Comparison of ENCODE assay signal across 33 cellular contexts in genomic region chr2:27537287-27537686, GRCh38. TPM values are rescaled to one million over a fixed set of nuclear protein-coding genes. Genes with fewer than 3 reads are reported as not detected.
"Had no signal": no experiment of that assay in that cellular context is flagged by ENCODE, and none has a peak within 500 bp of the region (broad histone marks: within the 10 kb centered on the region; RNA-seq: fewer than 3 reads in every experiment).

No MANE protein-coding gene starts in this region.

- H3K36me3 ChIP-seq: ascending aorta, breast epithelium, SJCRH30 had no signal

- H3K27ac ChIP-seq: ascending aorta, body of pancreas, breast epithelium, SJCRH30, SK-N-MC had no signal

- H3K4me1 ChIP-seq: ascending aorta, body of pancreas, breast epithelium, SJCRH30 had no signal

- H3K27me3 ChIP-seq: ascending aorta, body of pancreas, breast epithelium had no signal

- H3K27me3 Mint-ChIP-seq: activated naive CD4-positive, alpha-beta T cell treated with anti-CD3 and anti-CD28 coated beads, Interleukin-2, amount 50 U/mL, for 24 hours; activated T-cell treated with anti-CD3 and anti-CD28 coated beads, Interleukin-2, amount 50 U/mL, for 24 hours had no signal

- H3K4me3 ChIP-seq: ascending aorta, body of pancreas, breast epithelium, SJCRH30, SK-N-MC had no signal

- H3K36me3 Mint-ChIP-seq: activated naive CD4-positive, alpha-beta T cell treated with anti-CD3 and anti-CD28 coated beads, Interleukin-2, amount 50 U/mL, for 24 hours; activated naive CD8-positive, alpha-beta T cell treated with anti-CD3 and anti-CD28 coated beads, Interleukin-2, amount 10 ng/mL, durations not matched to agents 7 days and 5 days; WTC11 had no signal

- FAIRE-seq: TTC549 had no signal

- H3K9me3 Mint-ChIP-seq: activated CD4-positive, alpha-beta T cell treated with anti-CD3 and anti-CD28 coated beads, Interleukin-2, amount 10 ng/mL, durations not matched to agents 7 days and 5 days; activated naive CD4-positive, alpha-beta T cell treated with anti-CD3 and anti-CD28 coated beads, Interleukin-2, amount 50 U/mL, for 24 hours; activated naive CD8-positive, alpha-beta T cell treated with anti-CD3 and anti-CD28 coated beads, Interleukin-2, amount 10 ng/mL, durations not matched to agents 7 days and 5 days; activated T-cell treated with anti-CD3 and anti-CD28 coated beads, Interleukin-2, amount 50 U/mL, for 24 hours; activated T-helper 2 cell treated with anti-CD3 and anti-CD28 coated beads, Interferon-gamma antibody, Interleukin-2, Interleukin-4, amounts not matched to agents 10 μg/mL and 5 μg/mL and 100 μg/mL, durations not matched to agents 14 hours and 24 hours and 36 hours had no signal

- H3K4me3 Mint-ChIP-seq: activated CD4-positive, alpha-beta T cell treated with anti-CD3 and anti-CD28 coated beads for 36 hours; activated CD4-positive, alpha-beta T cell treated with anti-CD3 and anti-CD28 coated beads, Interleukin-2, amount 10 ng/mL, durations not matched to agents 7 days and 5 days; activated CD8-positive, alpha-beta T cell treated with anti-CD3 and anti-CD28 coated beads, Interleukin-2, amount 10 ng/mL, durations not matched to agents 7 days and 5 days; activated naive CD4-positive, alpha-beta T cell treated with anti-CD3 and anti-CD28 coated beads, Interleukin-2, amount 50 U/mL, for 24 hours; activated naive CD8-positive, alpha-beta T cell treated with anti-CD3 and anti-CD28 coated beads, Interleukin-2, amount 10 ng/mL, durations not matched to agents 7 days and 5 days; activated T-cell treated with anti-CD3 and anti-CD28 coated beads, Interleukin-2, amount 50 U/mL, for 24 hours; WTC11 had no signal

- H3K4me1 Mint-ChIP-seq: activated CD4-positive, alpha-beta T cell treated with anti-CD3 and anti-CD28 coated beads for 36 hours; activated CD4-positive, alpha-beta T cell treated with anti-CD3 and anti-CD28 coated beads, Interleukin-2, amount 10 ng/mL, durations not matched to agents 7 days and 5 days; activated naive CD4-positive, alpha-beta T cell treated with anti-CD3 and anti-CD28 coated beads, Interleukin-2, amount 50 U/mL, for 24 hours; activated naive CD8-positive, alpha-beta T cell treated with anti-CD3 and anti-CD28 coated beads, Interleukin-2, amount 10 ng/mL, durations not matched to agents 7 days and 5 days; WTC11 had no signal

- ATAC-seq: activated CD4-positive, alpha-beta T cell treated with anti-CD3 and anti-CD28 coated beads for 36 hours; activated CD4-positive, CD25-positive, alpha-beta regulatory T cell treated with anti-CD3 and anti-CD28 coated beads, Interleukin-2, amount 50 U/mL, for 24 hours; activated CD8-positive, alpha-beta T cell treated with anti-CD3 and anti-CD28 coated beads, Interleukin-2, amount 10 ng/mL, durations not matched to agents 7 days and 5 days; body of pancreas; WTC11 had no signal

- H3K27ac Mint-ChIP-seq: activated CD4-positive, alpha-beta T cell treated with anti-CD3 and anti-CD28 coated beads for 36 hours; activated CD4-positive, alpha-beta T cell treated with anti-CD3 and anti-CD28 coated beads, Interleukin-2, amount 10 ng/mL, durations not matched to agents 7 days and 5 days; activated CD8-positive, alpha-beta T cell treated with anti-CD3 and anti-CD28 coated beads, Interleukin-2, amount 10 ng/mL, durations not matched to agents 7 days and 5 days; activated naive CD4-positive, alpha-beta T cell treated with anti-CD3 and anti-CD28 coated beads, Interleukin-2, amount 50 U/mL, for 24 hours; activated naive CD8-positive, alpha-beta T cell treated with anti-CD3 and anti-CD28 coated beads, Interleukin-2, amount 10 ng/mL, durations not matched to agents 7 days and 5 days; activated T-cell treated with anti-CD3 and anti-CD28 coated beads, Interleukin-2, amount 50 U/mL, for 24 hours; activated T-helper 2 cell treated with anti-CD3 and anti-CD28 coated beads, Interferon-gamma antibody, Interleukin-2, Interleukin-4, amounts not matched to agents 10 μg/mL and 5 μg/mL and 100 μg/mL, durations not matched to agents 14 hours and 24 hours and 36 hours; WTC11 had no signal

- DNase-seq: activated CD4-positive, alpha-beta T cell treated with anti-CD3 and anti-CD28 coated beads for 36 hours; activated CD4-positive, alpha-beta T cell treated with anti-CD3 and anti-CD28 coated beads, Interleukin-2, amount 10 ng/mL, durations not matched to agents 7 days and 5 days; activated CD4-positive, alpha-beta T cell treated with anti-CD3 and anti-CD28 coated beads, Interleukin-2, amount 50 U/mL, for 48 hours; activated CD8-positive, alpha-beta T cell treated with anti-CD3 and anti-CD28 coated beads, Interleukin-2, amount 10 ng/mL, durations not matched to agents 7 days and 5 days; activated gamma-delta T cell; activated naive CD4-positive, alpha-beta T cell treated with Interleukin-2 at 50 U/mL for 16 hours; activated naive CD8-positive, alpha-beta T cell treated with anti-CD3 and anti-CD28 coated beads, Interleukin-2, amount 10 ng/mL, durations not matched to agents 7 days and 5 days; activated T-cell treated with anti-CD3 and anti-CD28 coated beads, Interleukin-2, amount 50 U/mL, for 24 hours; amygdala; body of pancreas; NCI-H1105; NCI-H1417 treated with DMSO at 0.1 percent for 48 hours; NCI-H1930; NCI-H2081 treated with DMSO at 0.1 percent for 48 hours; NCI-H345; SHP77; T1000 had no signal

- H3K9me3 ChIP-seq: ascending aorta, body of pancreas, breast epithelium, SJCRH30 had no signal

RNA-seq across cellular contexts. Expression of gene GCKR, which starts 40.6 kb away (rescaled TPM):
- total RNA-seq: activated CD4-positive, alpha-beta T cell treated with anti-CD3 and anti-CD28 coated beads for 36 hours; activated CD4-positive, alpha-beta T cell treated with anti-CD3 and anti-CD28 coated beads, Interleukin-2, amount 10 ng/mL, durations not matched to agents 7 days and 5 days; activated CD8-positive, alpha-beta T cell treated with anti-CD3 and anti-CD28 coated beads, Interleukin-2, amount 10 ng/mL, durations not matched to agents 7 days and 5 days; activated naive CD8-positive, alpha-beta T cell treated with anti-CD3 and anti-CD28 coated beads, Interleukin-2, amount 10 ng/mL, durations not matched to agents 7 days and 5 days; activated T-helper 2 cell treated with anti-CD3 and anti-CD28 coated beads, Interferon-gamma antibody, Interleukin-2, Interleukin-4, amounts not matched to agents 10 μg/mL and 5 μg/mL and 100 μg/mL, durations not matched to agents 14 hours and 24 hours and 36 hours; ascending aorta; cardiac septum; MCF 10A; NCI-H460; OCI-LY7; RPMI7951; SJCRH30; T-helper 1 cell treated with Interleukin-12 subunit alpha and Interleukin-12 subunit beta and Interleukin-4 antibody, amounts not matched to agents 30 ng/mL and 1 ng/mL, for 36 hours; T-helper 2 cell treated with Interferon-gamma antibody and Interleukin-4, amounts not matched to agents 100 ng/mL and 5 ng/mL, for 36 hours had no signal

RNA-seq across cellular contexts. Expression of gene FNDC4, which starts 42.3 kb away (rescaled TPM):
- total RNA-seq: activated CD4-positive, alpha-beta T cell treated with anti-CD3 and anti-CD28 coated beads for 36 hours; activated CD4-positive, alpha-beta T cell treated with anti-CD3 and anti-CD28 coated beads, Interleukin-2, amount 10 ng/mL, durations not matched to agents 7 days and 5 days; activated CD8-positive, alpha-beta T cell treated with anti-CD3 and anti-CD28 coated beads, Interleukin-2, amount 10 ng/mL, durations not matched to agents 7 days and 5 days; activated naive CD8-positive, alpha-beta T cell treated with anti-CD3 and anti-CD28 coated beads, Interleukin-2, amount 10 ng/mL, durations not matched to agents 7 days and 5 days; NCI-H460; OCI-LY7; T-helper 1 cell treated with Interleukin-12 subunit alpha and Interleukin-12 subunit beta and Interleukin-4 antibody, amounts not matched to agents 30 ng/mL and 1 ng/mL, for 36 hours; T-helper 2 cell treated with Interferon-gamma antibody and Interleukin-4, amounts not matched to agents 100 ng/mL and 5 ng/mL, for 36 hours had no signal
